Comparison of ENCODE assay signal across 8 cellular contexts in genomic region chr16:2135703-2136490, GRCh38. TPM values are rescaled to one million over a fixed set of nuclear protein-coding genes. Genes with fewer than 3 reads are reported as not detected.
DNase-seq lines count a peak whose midpoint lies in the region; ATAC-seq and TF ChIP-seq lines count a peak whose summit lies in the region.
"Not testable (repeated sequence)": the region's sequence is repeated elsewhere in the genome, so short reads cannot be mapped to it uniquely, and the experiment has no call there.

TSS of gene PKD1 (minus strand) at chr16:2135898. CDS start at chr16:2135689, 209 bp downstream.

- H3K27ac Mint-ChIP-seq in activated T-helper 17 cell treated with anti-CD3 and anti-CD28 coated beads, Interleukin-2, amount 50 U/mL, for 72 hours: peak within 1 kb of the TSS; percentile 89

- WGBS in lung, 2 donors: 1% methylated on average over 22 to 84 of the region's 94 CpGs

- H3K4me1 Mint-ChIP-seq in activated T-helper 17 cell treated with anti-CD3 and anti-CD28 coated beads, Interleukin-2, amount 50 U/mL, for 72 hours: not testable (repeated sequence)

- H3K27ac ChIP-seq in lung (ENCODE audit: low read depth in 1 of 2, low read length in 1 of 2): peak within 1 kb of the TSS; percentile 54 to 77

- not testable (repeated sequence) for H3K27me3 ChIP-seq in lung (ENCODE audit: control insufficient read depth, insufficient read depth)

- H3K36me3 Mint-ChIP-seq in activated T-helper 17 cell treated with anti-CD3 and anti-CD28 coated beads, Interleukin-2, amount 50 U/mL, for 72 hours (ENCODE audit: low read depth): not testable (repeated sequence)

- peak; percentile 19 for TF ChIP-seq POLR2A in GM19099 (IDR thresholded peaks at IDR 0.05; ENCODE audit: extremely low read depth, insufficient read length, low read depth)

- peak within 1 kb of the TSS; percentile 35 for H3K4me3 ChIP-seq in lung

- not testable (repeated sequence) for H3K27me3 Mint-ChIP-seq in activated T-helper 17 cell treated with anti-CD3 and anti-CD28 coated beads, Interleukin-2, amount 50 U/mL, for 72 hours

- H3K4me3 Mint-ChIP-seq in activated T-helper 17 cell treated with anti-CD3 and anti-CD28 coated beads, Interleukin-2, amount 50 U/mL, for 72 hours: peak within 1 kb of the TSS; percentile 93

- not testable (repeated sequence) for H3K4me1 ChIP-seq in lung (ENCODE audit: control insufficient read depth in 2 of 2, insufficient read depth in 2 of 2, low read length in 2 of 2)

- in situ Hi-C loops in ACHN (cut with HindIII; ENCODE audit: low pct_ligation_motif_present, low pct_unique_long_range_greater_than_20kb, low sequenced_read_pairs): not testable (repeated sequence)

- peak; percentile 91 for ATAC-seq in activated T-helper 17 cell treated with anti-CD3 and anti-CD28 coated beads, Interleukin-2, amount 50 U/mL, for 72 hours (replicated peaks)
- ATAC-seq in lung (ENCODE audit: insufficient read depth, low FRiP score): peak; percentile 27

- not testable (repeated sequence) for H3K36me3 ChIP-seq in lung (ENCODE audit: control insufficient read depth in 2 of 2, insufficient read depth in 2 of 2, low read length in 2 of 2)

- not testable (repeated sequence) for H3K9me3 Mint-ChIP-seq in activated T-helper 17 cell treated with anti-CD3 and anti-CD28 coated beads, Interleukin-2, amount 50 U/mL, for 72 hours

- H3K9me3 ChIP-seq in lung (ENCODE audit: control insufficient read depth in 2 of 2, insufficient read depth in 1 of 2, low read length in 1 of 2): not testable (repeated sequence)

- DNase-seq in ACHN (peak; percentile 90), NCI-H146 treated with DMSO at 0.1 percent for 48 hours (lab: John Stamatoyannopoulos, UW; ENCODE audit: unreplicated experiment) (peak; percentile 79), SKM-1 (lab: John Stamatoyannopoulos, UW; ENCODE audit: unreplicated experiment) (peak; percentile 69), epidermal melanocyte (ENCODE audit: insufficient read length, low spot score) (peak; percentile 64), lung (ENCODE audit: low spot score) (peak; percentile 93)
- DNase-seq in stimulated activated CD4-positive, alpha-beta T cell treated with anti-CD3 and anti-CD28 coated beads, Interleukin-1b, Interleukin-23, amount 100 ng/mL, for 4 hours (ENCODE audit: low read depth in 2 of 2): peak; percentile 98 to 100

- not testable (repeated sequence) for TF ChIP-seq CTCF in lung (IDR thresholded peaks at IDR 0.05; ENCODE audit: control extremely low read depth, extremely low read depth)

RNA-seq across cellular contexts. Expression of gene PKD1, which starts in this region (rescaled TPM):
- total RNA-seq in activated T-helper 17 cell treated with anti-CD3 and anti-CD28 coated beads, Interleukin-2, amount 50 U/mL, for 72 hours: 100 to 1,000 TPM in 1 of 2 donors, 10 to 100 TPM in 1; 71.8 to 122 TPM
- 100 to 1,000 TPM in 1 of 2 donors, 10 to 100 TPM in 1; 82.9 to 128 TPM for total RNA-seq in lung
- polyA plus RNA-seq in lung: 10 to 100 TPM; 39.1 to 46.3 TPM

Comparison
In these comparisons a context has a peak if more than half of its experiments do, and no peak if none do; other contexts are left out.
1. Peak in every context shown above with its lines: DNase-seq, ATAC-seq, H3K4me3 ChIP-seq and H3K27ac ChIP-seq.